ENCODE assay signal across 21 cellular contexts in genomic region chr2:42429352-42429751, GRCh38.
"Had no signal": no experiment of that assay in that cellular context is flagged by ENCODE, and none has a peak within 500 bp of the region (broad histone marks: within the 10 kb centered on the region; RNA-seq: fewer than 3 reads in every experiment).

No MANE protein-coding gene starts in this region.

- H3K4me3 ChIP-seq: ascending aorta, body of pancreas, cardiac muscle cell had no signal

- H3K4me1 ChIP-seq: ascending aorta, body of pancreas had no signal

- H3K4me3 Mint-ChIP-seq: activated CD4-positive, alpha-beta T cell treated with anti-CD3 and anti-CD28 coated beads for 36 hours; activated CD8-positive, alpha-beta T cell treated with anti-CD3 and anti-CD28 coated beads, Interleukin-2, amount 10 ng/mL, durations not matched to agents 7 days and 5 days; activated naive CD8-positive, alpha-beta T cell treated with anti-CD3 and anti-CD28 coated beads, Interleukin-2, amount 50 U/mL, for 24 hours; activated T-helper 1 cell treated with anti-CD3 and anti-CD28 coated beads, Interleukin-12 subunit alpha, Interleukin-12 subunit beta, Interleukin-2, Interleukin-4 antibody, amounts not matched to agents 30 ng/mL and 10 ng/mL and 1 ng/mL, durations not matched to agents 14 hours and 24 hours and 36 hours had no signal

- H3K9me3 Mint-ChIP-seq: activated naive CD4-positive, alpha-beta T cell treated with anti-CD3 and anti-CD28 coated beads, Interleukin-2, amount 50 U/mL, for 72 hours; activated naive CD8-positive, alpha-beta T cell treated with anti-CD3 and anti-CD28 coated beads, Interleukin-2, amount 50 U/mL, for 24 hours; activated T-helper 1 cell treated with anti-CD3 and anti-CD28 coated beads, Interleukin-12 subunit alpha, Interleukin-12 subunit beta, Interleukin-2, Interleukin-4 antibody, amounts not matched to agents 30 ng/mL and 10 ng/mL and 1 ng/mL, durations not matched to agents 14 hours and 24 hours and 36 hours had no signal

- H3K9ac ChIP-seq: SK-N-SH had no signal

- H3K9me3 ChIP-seq: ascending aorta, body of pancreas, SK-N-SH had no signal

- ATAC-seq: activated CD4-positive, alpha-beta T cell treated with anti-CD3 and anti-CD28 coated beads for 36 hours; activated CD8-positive, alpha-beta T cell treated with anti-CD3 and anti-CD28 coated beads, Interleukin-2, amount 10 ng/mL, durations not matched to agents 7 days and 5 days; activated naive CD4-positive, alpha-beta T cell treated with anti-CD3 and anti-CD28 coated beads, Interleukin-2, amount 50 U/mL, for 72 hours; activated naive CD8-positive, alpha-beta T cell treated with anti-CD3 and anti-CD28 coated beads, Interleukin-2, amount 50 U/mL, for 24 hours; body of pancreas had no signal

- H3K27me3 Mint-ChIP-seq: activated CD4-positive, alpha-beta T cell treated with anti-CD3 and anti-CD28 coated beads for 36 hours had no signal

- H3K4me2 ChIP-seq: SK-N-SH had no signal

- H3K27ac ChIP-seq: ascending aorta, body of pancreas, cardiac muscle cell, VCaP had no signal

- H3K36me3 Mint-ChIP-seq: activated naive CD4-positive, alpha-beta T cell treated with anti-CD3 and anti-CD28 coated beads, Interleukin-2, amount 50 U/mL, for 72 hours had no signal

- H3K4me1 Mint-ChIP-seq: activated CD4-positive, alpha-beta T cell treated with anti-CD3 and anti-CD28 coated beads for 36 hours; activated naive CD8-positive, alpha-beta T cell treated with anti-CD3 and anti-CD28 coated beads, Interleukin-2, amount 50 U/mL, for 24 hours had no signal

- H3K27ac Mint-ChIP-seq: activated CD4-positive, alpha-beta T cell treated with anti-CD3 and anti-CD28 coated beads for 36 hours; activated CD8-positive, alpha-beta T cell treated with anti-CD3 and anti-CD28 coated beads, Interleukin-2, amount 10 ng/mL, durations not matched to agents 7 days and 5 days; activated naive CD4-positive, alpha-beta T cell treated with anti-CD3 and anti-CD28 coated beads, Interleukin-2, amount 50 U/mL, for 72 hours; activated naive CD8-positive, alpha-beta T cell treated with anti-CD3 and anti-CD28 coated beads, Interleukin-2, amount 50 U/mL, for 24 hours; activated T-helper 1 cell treated with anti-CD3 and anti-CD28 coated beads, Interleukin-12 subunit alpha, Interleukin-12 subunit beta, Interleukin-2, Interleukin-4 antibody, amounts not matched to agents 30 ng/mL and 10 ng/mL and 1 ng/mL, durations not matched to agents 14 hours and 24 hours and 36 hours had no signal

- DNase-seq: activated CD4-positive, alpha-beta T cell treated with anti-CD3 and anti-CD28 coated beads for 36 hours; activated CD8-positive, alpha-beta memory T cell treated with anti-CD3 and anti-CD28 coated beads, Interleukin-2, amount 50 U/mL, for 48 hours; activated CD8-positive, alpha-beta T cell treated with anti-CD3 and anti-CD28 coated beads, Interleukin-2, amount 10 ng/mL, durations not matched to agents 7 days and 5 days; activated effector memory CD4-positive, alpha-beta T cell treated with Interleukin-2 at 50 U/mL for 16 hours; activated naive CD4-positive, alpha-beta T cell; activated naive CD8-positive, alpha-beta T cell treated with anti-CD3 and anti-CD28 coated beads, Interleukin-2, amount 50 U/mL, for 24 hours; activated T-cell treated with anti-CD3 and anti-CD28 coated beads, Interleukin-2, amount 50 U/mL, for 1 hour; amniotic stem cell; body of pancreas; NCI-H1048; NCI-H187 treated with DMSO at 0.1 percent for 48 hours; NCI-H2081 treated with DMSO at 0.1 percent for 48 hours; NCI-H446; NCI-H524; SK-N-SH; T-helper 1 cell had no signal

- H3K36me3 ChIP-seq: ascending aorta, cardiac muscle cell had no signal

- H3K27me3 ChIP-seq: ascending aorta, body of pancreas, cardiac muscle cell had no signal
